Comparison of ENCODE assay signal across 28 cellular contexts in the genomic region with DNA sequence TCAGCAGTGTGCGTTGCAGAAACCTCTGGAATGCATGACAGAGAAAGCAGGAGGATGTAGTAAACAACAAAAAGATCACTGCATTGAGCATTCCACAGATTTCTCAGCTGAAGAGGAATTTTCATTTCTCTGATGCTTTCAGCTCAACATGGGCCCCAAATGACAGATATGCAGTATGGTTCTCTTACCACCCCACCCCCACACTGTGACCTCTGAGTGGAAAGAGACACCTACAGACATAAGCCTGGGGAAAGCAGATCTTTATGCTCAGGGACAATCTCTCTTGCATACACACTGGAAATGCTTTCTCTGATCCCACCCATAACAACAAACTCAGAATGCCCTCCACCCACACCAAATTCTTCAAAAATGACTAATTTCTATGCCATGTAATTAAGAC.
DNase-seq lines count a peak whose midpoint lies in the region; ATAC-seq and TF ChIP-seq lines count a peak whose summit lies in the region.
"Had no signal": no experiment of that assay in that cellular context is flagged by ENCODE, and none has a peak within 500 bp of the region (broad histone marks: within the 10 kb centered on the region; RNA-seq: fewer than 3 reads in every experiment).

No MANE protein-coding gene starts in this region.

- peaks cover 2% of the 10 kb centered on the region for H3K27me3 Mint-ChIP-seq in GM23338 (ENCODE audit: insufficient read depth, low read depth, poor library complexity)
- H3K27me3 Mint-ChIP-seq: activated CD4-positive, alpha-beta memory T cell treated with anti-CD3 and anti-CD28 coated beads for 36 hours; activated naive CD4-positive, alpha-beta T cell treated with anti-CD3 and anti-CD28 coated beads, Interleukin-2, amount 10 ng/mL, durations not matched to agents 7 days and 5 days; CD4-positive, alpha-beta T cell; stimulated activated naive B cell treated with anti-CD40 and anti-IgM and Interleukin-4, amounts not matched to agents 10 μg/mL and 1 μg/mL and 100 μg/mL, for 72 hours had no signal

- no peaks in the 10 kb centered on the region for H3K36me3 ChIP-seq in GM23338 (ENCODE audit: insufficient read depth)
- no peaks in the 10 kb centered on the region for H3K36me3 ChIP-seq in mesenchymal stem cell (ENCODE audit: control insufficient read depth in 1 of 2, insufficient read depth in 2 of 2, low read depth in 1 of 2, low read length in 2 of 2)
- H3K36me3 ChIP-seq: HAP-1, thyroid gland had no signal

- H2AFZ ChIP-seq in GM23338 (no peak overlapping the region), mesenchymal stem cell (ENCODE audit: low read depth, low read length) (peak overlapping the region; percentile 27)

- no peak overlapping the region for H3K4ac ChIP-seq in mesenchymal stem cell (ENCODE audit: low read depth in 1 of 2, low read length in 2 of 2)

- H3K79me1 ChIP-seq in mesenchymal stem cell (replicated peaks; ENCODE audit: low read length, poor library complexity, severe bottlenecking): no peaks in the 10 kb centered on the region

- no peak; the same call in 2 of the 3 replicates for ATAC-seq in GM23338
- no peak for ATAC-seq in HG03280 (IDR thresholded peaks at IDR 0.05; ENCODE audit: unreplicated experiment)
- ATAC-seq: A549, natural killer cell, psoas muscle had no signal

- peaks cover 3% of the 10 kb centered on the region for H3K9me3 ChIP-seq in mesenchymal stem cell (ENCODE audit: control insufficient read depth, low read length)
- H3K9me3 ChIP-seq: A549, HAP-1, psoas muscle, thyroid gland had no signal

- DNase-seq in A172 (ENCODE audit: low spot score): peak; percentile 29
- peak; percentile 56 for DNase-seq in GM23338 (ENCODE audit: low spot score)
- DNase-seq in choroid plexus epithelial cell (ENCODE audit: low read depth): peak; percentile 88
- DNase-seq in mesenchymal stem cell: peak; percentile 39
- no peak for DNase-seq in C1 segment of cervical spinal cord (lab: John Stamatoyannopoulos, UW)
- DNase-seq in SK-N-DZ (ENCODE audit: low spot score): no peak
- DNase-seq in posterior vena cava (ENCODE audit: low spot score): no peak
- DNase-seq: activated CD4-positive, alpha-beta memory T cell treated with anti-CD3 and anti-CD28 coated beads for 36 hours; activated naive CD4-positive, alpha-beta T cell treated with anti-CD3 and anti-CD28 coated beads, Interleukin-2, amount 10 ng/mL, durations not matched to agents 7 days and 5 days; activated T-cell treated with anti-CD3 and anti-CD28 coated beads, Interleukin-2, amount 50 U/mL, for 1 hour; CD4-positive, alpha-beta T cell; DND-41; erythroblast; Kasumi-1; natural killer cell; NCI-H1092 treated with DMSO at 0.1 percent for 48 hours; NCI-H2107; NCI-H510A treated with DMSO at 0.1 percent for 48 hours; psoas muscle; Right ventricle myocardium superior; stimulated activated naive B cell treated with anti-CD40 and anti-IgM and Interleukin-4, amounts not matched to agents 10 μg/mL and 1 μg/mL and 100 μg/mL, for 72 hours; thyroid gland had no signal

- H3K4me1 Mint-ChIP-seq in GM23338: peaks cover 14% of the 10 kb centered on the region
- H3K4me1 Mint-ChIP-seq: activated naive CD4-positive, alpha-beta T cell treated with anti-CD3 and anti-CD28 coated beads, Interleukin-2, amount 10 ng/mL, durations not matched to agents 7 days and 5 days; natural killer cell; stimulated activated naive B cell treated with anti-CD40 and anti-IgM and Interleukin-4, amounts not matched to agents 10 μg/mL and 1 μg/mL and 100 μg/mL, for 72 hours had no signal

- TF ChIP-seq CTCF in GM23338 (conservative IDR thresholded peaks at IDR 0.05; ENCODE audit: low read depth in 2 of 2): no peak
- TF ChIP-seq CTCF in choroid plexus epithelial cell (conservative IDR thresholded peaks at IDR 0.05; ENCODE audit: low read depth, low read length): no peak

- H2BK120ac ChIP-seq in mesenchymal stem cell (ENCODE audit: low read depth, low read length): no peak overlapping the region

- 0 out of 2 replicates have a peak overlapping the region, but pooled peaks have one; percentile 3 for H3K27ac ChIP-seq in GM23338 (ENCODE audit: low read depth)
- peak overlapping the region; percentile 79 for H3K27ac ChIP-seq in mesenchymal stem cell (ENCODE audit: low read length, poor library complexity, severe bottlenecking)
- H3K27ac ChIP-seq: A549, psoas muscle, thyroid gland, VCaP had no signal

- H3K9me3 Mint-ChIP-seq in GM23338: peaks cover 23% of the 10 kb centered on the region

- no peak overlapping the region for H4K8ac ChIP-seq in mesenchymal stem cell (ENCODE audit: low read length)

- H3K4me1 ChIP-seq in GM23338 (ENCODE audit: insufficient read depth) (peaks cover 8% of the 10 kb centered on the region), mesenchymal stem cell (ENCODE audit: control insufficient read depth, insufficient read depth, low read depth, low read length) (peaks cover 2% of the 10 kb centered on the region)
- H3K4me1 ChIP-seq: A549, psoas muscle, thyroid gland had no signal

- no peaks in the 10 kb centered on the region for H3K79me2 ChIP-seq in GM23338 (replicated peaks; ENCODE audit: insufficient read depth)

- WGBS in mesenchymal stem cell: 0% methylated on average over 1 of the region's 1 CpG

- peak overlapping the region; percentile 61; the same call in 1 of the 2 replicates for H3K27ac Mint-ChIP-seq in GM23338
- H3K27ac Mint-ChIP-seq: activated CD4-positive, alpha-beta memory T cell treated with anti-CD3 and anti-CD28 coated beads for 36 hours; activated naive CD4-positive, alpha-beta T cell treated with anti-CD3 and anti-CD28 coated beads, Interleukin-2, amount 10 ng/mL, durations not matched to agents 7 days and 5 days; CD4-positive, alpha-beta T cell; natural killer cell; stimulated activated naive B cell treated with anti-CD40 and anti-IgM and Interleukin-4, amounts not matched to agents 10 μg/mL and 1 μg/mL and 100 μg/mL, for 72 hours; T-helper 1 cell treated with Interleukin-12 subunit alpha and Interleukin-12 subunit beta and Interleukin-4 antibody, amounts not matched to agents 30 μg/mL and 1 μg/mL, for 36 hours had no signal

- H3K4me2 ChIP-seq in GM23338: no peak overlapping the region
- H3K4me2 ChIP-seq in mesenchymal stem cell (ENCODE audit: low read length, poor library complexity, severe bottlenecking): no peak overlapping the region
- H3K4me2 ChIP-seq: A549 had no signal

- H3K23ac ChIP-seq in mesenchymal stem cell (ENCODE audit: low read length in 2 of 2): no peak overlapping the region

- no peak overlapping the region for H3K9ac ChIP-seq in mesenchymal stem cell (ENCODE audit: low read length)

- H3F3A ChIP-seq in GM23338 (replicated peaks; ENCODE audit: low read depth): no peaks in the 10 kb centered on the region

- no peak overlapping the region for H2BK5ac ChIP-seq in mesenchymal stem cell (ENCODE audit: low read depth, low read length, poor library complexity, severe bottlenecking)

- no peaks in the 10 kb centered on the region for H4K20me1 ChIP-seq in GM23338 (replicated peaks; ENCODE audit: insufficient read depth)

- H3K14ac ChIP-seq in mesenchymal stem cell (ENCODE audit: low read length in 2 of 2): no peak overlapping the region

- H2AK5ac ChIP-seq in mesenchymal stem cell (ENCODE audit: low read length, severe bottlenecking): no peak overlapping the region

- intact Hi-C loops in posterior vena cava (cut with DNase I): no loop called here

- H3K4me3 Mint-ChIP-seq in GM23338: no peak overlapping the region
- H3K4me3 Mint-ChIP-seq: activated CD4-positive, alpha-beta memory T cell treated with anti-CD3 and anti-CD28 coated beads for 36 hours; activated naive CD4-positive, alpha-beta T cell treated with anti-CD3 and anti-CD28 coated beads, Interleukin-2, amount 10 ng/mL, durations not matched to agents 7 days and 5 days; CD4-positive, alpha-beta T cell; natural killer cell; stimulated activated naive B cell treated with anti-CD40 and anti-IgM and Interleukin-4, amounts not matched to agents 10 μg/mL and 1 μg/mL and 100 μg/mL, for 72 hours; T-helper 1 cell treated with Interleukin-12 subunit alpha and Interleukin-12 subunit beta and Interleukin-4 antibody, amounts not matched to agents 30 μg/mL and 1 μg/mL, for 36 hours had no signal

- H3K27me3 ChIP-seq in GM23338 (ENCODE audit: insufficient read depth): no peaks in the 10 kb centered on the region
- H3K27me3 ChIP-seq in mesenchymal stem cell (ENCODE audit: control insufficient read depth in 1 of 2, insufficient read depth in 1 of 2, low read length in 2 of 2): no peaks in the 10 kb centered on the region
- H3K27me3 ChIP-seq: thyroid gland had no signal

- no peak overlapping the region for H2BK15ac ChIP-seq in mesenchymal stem cell (ENCODE audit: low read depth, poor library complexity, severe bottlenecking)

- peak overlapping the region in 1 of 2 experiments; percentile 70 for H3K18ac ChIP-seq in mesenchymal stem cell (ENCODE audit: low read depth in 1 of 2, low read length in 2 of 2)

- peaks cover 38% of the 10 kb centered on the region for H3K36me3 Mint-ChIP-seq in GM23338 (ENCODE audit: low read depth)
- H3K36me3 Mint-ChIP-seq: activated CD4-positive, alpha-beta memory T cell treated with anti-CD3 and anti-CD28 coated beads for 36 hours; activated naive CD4-positive, alpha-beta T cell treated with anti-CD3 and anti-CD28 coated beads, Interleukin-2, amount 10 ng/mL, durations not matched to agents 7 days and 5 days; natural killer cell; stimulated activated naive B cell treated with anti-CD40 and anti-IgM and Interleukin-4, amounts not matched to agents 10 μg/mL and 1 μg/mL and 100 μg/mL, for 72 hours had no signal

- no peaks in the 10 kb centered on the region for H3K9me2 ChIP-seq in GM23338 (ENCODE audit: insufficient read depth)

- H2BK12ac ChIP-seq in mesenchymal stem cell (ENCODE audit: low read length in 2 of 2): no peak overlapping the region

- H4K91ac ChIP-seq in mesenchymal stem cell (ENCODE audit: low read length): no peak overlapping the region

- H3K4me3 ChIP-seq in GM23338 (no peak overlapping the region), choroid plexus epithelial cell (ENCODE audit: low read depth, low read length) (no peak overlapping the region), mesenchymal stem cell (ENCODE audit: insufficient read depth in 1 of 2, low read depth in 1 of 2, low read length in 2 of 2) (no peak overlapping the region)
- H3K4me3 ChIP-seq: A549, HAP-1, lung, psoas muscle, thyroid gland had no signal

TF ChIP-seq in GM23338, 12 proteins besides CTCF, POLR2A, EP300 and RAD21 (continues in another document):
- TF ChIP-seq NANOG (IDR thresholded peaks at IDR 0.05; ENCODE audit: borderline replicate concordance) (no peak), ZNF331 (CRISPR knock-in tag; IDR thresholded peaks at IDR 0.05; ENCODE audit: low read depth) (no peak), ZNF114 (CRISPR knock-in tag; IDR thresholded peaks at IDR 0.05) (no peak)

Comparison
In these comparisons a context has a peak if more than half of its experiments do, and no peak if none do; other contexts are left out.
1. DNase-seq: peak in A172 (single experiment), GM23338 (single experiment), choroid plexus epithelial cell (single experiment) and mesenchymal stem cell (single experiment); none in C1 segment of cervical spinal cord (0 of 14), SK-N-DZ (single experiment) and posterior vena cava (single experiment).